Comparison of ENCODE assay signal across 34 cellular contexts in the genomic region with DNA sequence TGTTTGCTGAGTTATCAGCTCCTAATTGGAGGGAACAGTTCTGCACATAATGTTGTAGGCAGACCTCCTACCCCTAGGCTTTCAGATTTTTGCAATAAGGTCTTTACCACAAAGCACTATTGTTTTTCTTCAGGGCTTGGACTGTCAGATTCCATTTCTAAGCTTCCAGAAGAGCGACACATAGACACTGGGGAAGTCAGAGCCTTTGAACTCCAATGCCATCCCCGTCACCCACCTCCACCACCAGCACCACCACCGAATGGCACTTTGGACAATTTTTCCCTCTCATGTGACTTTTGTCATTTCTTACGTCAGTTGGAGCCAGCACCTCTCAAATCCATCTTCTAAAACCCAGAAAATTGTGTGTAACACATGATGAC. TPM values are rescaled to one million over a fixed set of nuclear protein-coding genes. Genes with fewer than 3 reads are reported as not detected.
DNase-seq lines count a peak whose midpoint lies in the region; ATAC-seq, FAIRE-seq and TF ChIP-seq lines count a peak whose summit lies in the region.
"Had no signal": no experiment of that assay in that cellular context is flagged by ENCODE, and none has a peak within 500 bp of the region (broad histone marks: within the 10 kb centered on the region; RNA-seq: fewer than 3 reads in every experiment).

No MANE protein-coding gene starts in this region.

- TF ChIP-seq CTCF in CD4-positive, alpha-beta T cell (IDR thresholded peaks at IDR 0.05), result no peak
- TF ChIP-seq CTCF in HCT116 (IDR thresholded peaks at IDR 0.05 in 2 of 3, conservative IDR thresholded peaks at IDR 0.05 in 1 of 3; ENCODE audit: borderline replicate concordance in 1 of 3, insufficient read depth in 1 of 3, low read depth in 2 of 3, low read length in 2 of 3), result no peak
- no peak for TF ChIP-seq CTCF in neural crest cell (conservative IDR thresholded peaks at IDR 0.05)

- no peaks in the 10 kb centered on the region for H3K27me3 Mint-ChIP-seq in CD4-positive, alpha-beta T cell
- no peaks in the 10 kb centered on the region for H3K27me3 Mint-ChIP-seq in neural crest cell (ENCODE audit: low read depth)

- POLR2A ChIA-PET in CD4-positive, alpha-beta T cell (lab: Charles Lee), result no interaction called here
- POLR2A ChIA-PET in HCT116 (lab: Charles Lee), result interaction anchor here (3.2 to 13.6 kb wide), 2 partner anchors 10 to 28 kb away, joined by 27 to 199 read pairs; a partner anchor contains a TSS

- no peak for ATAC-seq in CD4-positive, alpha-beta T cell (ENCODE audit: poor library complexity)
- ATAC-seq in HCT116 (peak; percentile 20), GM21619 (IDR thresholded peaks at IDR 0.05; ENCODE audit: unreplicated experiment) (no peak), HG03175 (IDR thresholded peaks at IDR 0.05; ENCODE audit: unreplicated experiment) (no peak), HG02642 (IDR thresholded peaks at IDR 0.05; ENCODE audit: poor library complexity, unreplicated experiment) (no peak)
- ATAC-seq: gastroesophageal sphincter, lower lobe of right lung had no signal

- no peak overlapping the region for H3K4me3 ChIP-seq in HCT116 (replicated peaks in 1 of 2; ENCODE audit: low read depth in 1 of 2, low read length in 2 of 2)
- H3K4me3 ChIP-seq: gastroesophageal sphincter, hepatocyte, lower lobe of right lung, ovary, PC-9, suprapubic skin, upper lobe of left lung had no signal

- H3K27ac ChIP-seq in CD4-positive, alpha-beta T cell (ENCODE audit: low read depth, low read length), result no peak overlapping the region
- peak overlapping the region; percentile 44 for H3K27ac ChIP-seq in HCT116 (ENCODE audit: low read depth, low read length)
- H3K27ac ChIP-seq: C4-2B, gastroesophageal sphincter, hepatocyte, lower lobe of right lung, ovary, PC-9, suprapubic skin, WERI-Rb-1 had no signal

- peak; percentile 41 for FAIRE-seq in TTC549 (lab: Jason Lieb, UNC)
- FAIRE-seq: H54 had no signal

- no TSS peak for BruUV-seq in HCT116 (replicated peaks; lab: Mats Ljungman, UMichigan)

- no peak overlapping the region for H3K9ac ChIP-seq in HCT116 (ENCODE audit: low read length)

- H2AFZ ChIP-seq in HCT116 (ENCODE audit: low read depth, low read length, poor library complexity, severe bottlenecking), result no peak overlapping the region
- H2AFZ ChIP-seq: hepatocyte, PC-9 had no signal

- peaks cover 36 to 51% of the 10 kb centered on the region in 2 experiments for H3K4me1 ChIP-seq in HCT116 (ENCODE audit: control insufficient read depth in 1 of 2, insufficient read depth in 2 of 2, low read length in 2 of 2)

- CTCF ChIA-PET in CD4-positive, alpha-beta T cell (lab: Charles Lee), result interaction anchor here (1.3 kb wide), 1 partner anchor 28 kb away, joined by 4 read pairs; a partner anchor contains a TSS
- CTCF ChIA-PET in HCT116 (lab: Charles Lee), result no interaction called here

- peak overlapping the region; percentile 25 for H3K4me3 Mint-ChIP-seq in CD4-positive, alpha-beta T cell
- H3K4me3 Mint-ChIP-seq in neural crest cell, result peak overlapping the region; percentile 60
- H3K4me3 Mint-ChIP-seq: IgD-negative memory B cell, nephron had no signal

- H3K9me2 ChIP-seq in HCT116 (ENCODE audit: insufficient read depth), result no peaks in the 10 kb centered on the region

- no peak for DNase-seq in CD4-positive, alpha-beta T cell
- no peak for DNase-seq in HCT116 (ENCODE audit: low read depth, low spot score)
- DNase-seq in neural crest cell (ENCODE audit: low read depth, low spot score), result no peak
- DNase-seq: activated CD4-positive, alpha-beta T cell treated with anti-CD3 and anti-CD28 coated beads for 48 hours; activated CD8-positive, alpha-beta memory T cell treated with anti-CD3 and anti-CD28 coated beads for 24 hours; activated T-cell treated with anti-CD3 and anti-CD28 coated beads for 4 hours; amygdala; Calu3; DND-41; lower lobe of right lung; NCI-H1092 treated with DMSO at 0.1 percent for 48 hours; NCI-H187; NCI-H2171 treated with DMSO at 0.1 percent for 48 hours; NCI-H526 treated with DMSO at 0.1 percent for 48 hours; ovary; SHP77; stimulated activated CD4-positive, alpha-beta T cell treated with anti-CD3 and anti-CD28 coated beads, Interleukin-1b, Interleukin-23, amount 100 ng/mL, for 48 hours; stimulated activated naive CD4-positive, alpha-beta T cell treated with Interleukin-2 at 50 U/mL for 16 hours; T1000; upper lobe of left lung; WERI-Rb-1 had no signal

- H3K9me3 Mint-ChIP-seq in CD4-positive, alpha-beta T cell, result no peaks in the 10 kb centered on the region
- H3K9me3 Mint-ChIP-seq in neural crest cell, result peaks cover 7% of the 10 kb centered on the region
- H3K9me3 Mint-ChIP-seq: activated naive CD4-positive, alpha-beta T cell treated with anti-CD3 and anti-CD28 coated beads, Interleukin-2, amount 50 U/mL, for 72 hours had no signal

- H3K4me2 ChIP-seq in HCT116 (ENCODE audit: low read length), result peak overlapping the region; percentile 23
- H3K4me2 ChIP-seq: hepatocyte, PC-9 had no signal

- RAD21 ChIA-PET in HCT116 (lab: Charles Lee; ENCODE audit: low non-redundant PET in 1 of 2, low total read pairs in 2 of 2, uncharacterized antibody in 2 of 2, unreplicated experiment in 2 of 2), result interaction anchor here in 1 of 2 experiments (0.9 kb wide), 1 partner anchor 26 kb away, joined by 3 read pairs; no protein-coding TSS in a partner anchor

- no peak overlapping the region for H3K27ac Mint-ChIP-seq in CD4-positive, alpha-beta T cell
- H3K27ac Mint-ChIP-seq in neural crest cell (ENCODE audit: unreplicated experiment), result peak overlapping the region; percentile 27
- H3K27ac Mint-ChIP-seq: activated naive CD4-positive, alpha-beta T cell treated with anti-CD3 and anti-CD28 coated beads, Interleukin-2, amount 50 U/mL, for 72 hours had no signal

- H3K79me2 ChIP-seq in HCT116 (ENCODE audit: insufficient read depth, low read length), result peaks cover 7% of the 10 kb centered on the region; the same call in 1 of the 2 replicates
- H3K79me2 ChIP-seq: hepatocyte had no signal

- TF ChIP-seq POLR2A in HCT116 (IDR thresholded peaks at IDR 0.05; ENCODE audit: borderline replicate concordance, extremely low read depth, insufficient read depth, insufficient read length), result no peak

- H3K4me1 Mint-ChIP-seq in CD4-positive, alpha-beta T cell (ENCODE audit: low read depth), result peaks cover 34% of the 10 kb centered on the region
- peaks cover 35% of the 10 kb centered on the region for H3K4me1 Mint-ChIP-seq in neural crest cell

- no peaks in the 10 kb centered on the region for H3K27me3 ChIP-seq in CD4-positive, alpha-beta T cell (ENCODE audit: control insufficient read depth, insufficient read depth, low read length)
- H3K27me3 ChIP-seq in HCT116 (ENCODE audit: insufficient read depth, low read length), result no peaks in the 10 kb centered on the region
- H3K27me3 ChIP-seq: gastroesophageal sphincter, hepatocyte, ovary, upper lobe of left lung had no signal

- no peaks in the 10 kb centered on the region for H4K20me1 ChIP-seq in HCT116 (ENCODE audit: insufficient read depth)

- intact Hi-C loops in CD4-positive, alpha-beta T cell (cut with DNase I, micrococcal nuclease), result loop anchor here (10.0 kb wide), 2 partner anchors 198 to 338 kb away; a partner anchor contains a TSS
- intact Hi-C loops in HCT116 (cut with micrococcal nuclease), result no loop called here

- no peaks in the 10 kb centered on the region for H3K9me3 ChIP-seq in CD4-positive, alpha-beta T cell (ENCODE audit: control insufficient read depth, low read length)
- H3K9me3 ChIP-seq in HCT116 (ENCODE audit: control insufficient read depth in 1 of 2, insufficient read depth in 1 of 2, low read depth in 1 of 2, low read length in 2 of 2), result peaks cover 0 to 2% of the 10 kb centered on the region in 2 experiments; a peak in 1 of 4 replicates
- H3K9me3 ChIP-seq: gastroesophageal sphincter, lower lobe of right lung, ovary, suprapubic skin, upper lobe of left lung had no signal

- no peak for TF ChIP-seq RAD21 in HCT116 (IDR thresholded peaks at IDR 0.05; ENCODE audit: low read depth)

- no peaks in the 10 kb centered on the region; a peak in 1 of 4 replicates for H3K36me3 ChIP-seq in HCT116 (ENCODE audit: control insufficient read depth in 1 of 2, insufficient read depth in 2 of 2, low read length in 2 of 2)
- H3K36me3 ChIP-seq: gastroesophageal sphincter, lower lobe of right lung, ovary, suprapubic skin, upper lobe of left lung, WERI-Rb-1 had no signal

- H3K36me3 Mint-ChIP-seq in CD4-positive, alpha-beta T cell (ENCODE audit: low read depth), result no peaks in the 10 kb centered on the region
- H3K36me3 Mint-ChIP-seq in neural crest cell (ENCODE audit: low read depth), result peaks cover 3% of the 10 kb centered on the region
- H3K36me3 Mint-ChIP-seq: activated naive CD4-positive, alpha-beta T cell treated with anti-CD3 and anti-CD28 coated beads, Interleukin-2, amount 50 U/mL, for 72 hours; IgD-negative memory B cell had no signal

TF ChIP-seq in HCT116, 20 proteins besides CTCF, POLR2A, EP300 and RAD21:
- no peak for TF ChIP-seq TCF7L2 (IDR thresholded peaks at IDR 0.05; ENCODE audit: borderline replicate concordance, extremely low read depth, insufficient read depth, insufficient read length)
- no peak for TF ChIP-seq EGR1 (IDR thresholded peaks at IDR 0.05; ENCODE audit: low read depth)
- TF ChIP-seq YY1 (IDR thresholded peaks at IDR 0.05; ENCODE audit: extremely low read depth, insufficient replicate concordance, low read depth, low read length), result no peak
- TF ChIP-seq FOSL1 (IDR thresholded peaks at IDR 0.05; ENCODE audit: low read depth), result no peak
- TF ChIP-seq EZH2phosphoT487 (IDR thresholded peaks at IDR 0.05; ENCODE audit: borderline replicate concordance), result no peak
- no peak for TF ChIP-seq SRF (IDR thresholded peaks at IDR 0.05; ENCODE audit: low read depth)
- TF ChIP-seq, protein P1, sequence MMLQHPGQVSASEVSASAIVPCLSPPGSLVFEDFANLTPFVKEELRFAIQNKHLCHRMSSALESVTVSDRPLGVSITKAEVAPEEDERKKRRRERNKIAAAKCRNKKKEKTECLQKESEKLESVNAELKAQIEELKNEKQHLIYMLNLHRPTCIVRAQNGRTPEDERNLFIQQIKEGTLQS (IDR thresholded peaks at IDR 0.05), result no peak
- no peak for TF ChIP-seq CBX3 (IDR thresholded peaks at IDR 0.05; ENCODE audit: low read depth)
- TF ChIP-seq SP1 (IDR thresholded peaks at IDR 0.05; ENCODE audit: low read depth), result no peak
- no peak for TF ChIP-seq POLR2AphosphoS5 (IDR thresholded peaks at IDR 0.05; ENCODE audit: low read depth, low read length)

RNA-seq across cellular contexts. Expression of a gene that starts 28.3 kb away (rescaled TPM):
- under 1 TPM; 0.16 to 0.34 TPM for total RNA-seq in CD4-positive, alpha-beta T cell
- total RNA-seq in HCT116 (2021; ENCODE audit: unreplicated experiment) (112 TPM), neural crest cell (42.1 and 44.2 TPM in 2 replicates)
- polyA plus RNA-seq in HCT116 (2012), result 67.3 and 75.5 TPM in 2 replicates
- polyA plus RNA-seq: IgD-negative memory B cell had no signal

Comparison
In these comparisons a context has a peak if more than half of its experiments do, and no peak if none do; other contexts are left out.
1. RNA of a gene that starts 28.3 kb away (total RNA-seq): 112 TPM in HCT116 (single experiment) and 42.1 to 44.2 TPM in neural crest cell; 0.16 to 0.34 TPM in CD4-positive, alpha-beta T cell; every median in the first group is over 10 times any median in the second.